Comparison of ENCODE assay signal across 7 cellular contexts in the genomic region with DNA sequence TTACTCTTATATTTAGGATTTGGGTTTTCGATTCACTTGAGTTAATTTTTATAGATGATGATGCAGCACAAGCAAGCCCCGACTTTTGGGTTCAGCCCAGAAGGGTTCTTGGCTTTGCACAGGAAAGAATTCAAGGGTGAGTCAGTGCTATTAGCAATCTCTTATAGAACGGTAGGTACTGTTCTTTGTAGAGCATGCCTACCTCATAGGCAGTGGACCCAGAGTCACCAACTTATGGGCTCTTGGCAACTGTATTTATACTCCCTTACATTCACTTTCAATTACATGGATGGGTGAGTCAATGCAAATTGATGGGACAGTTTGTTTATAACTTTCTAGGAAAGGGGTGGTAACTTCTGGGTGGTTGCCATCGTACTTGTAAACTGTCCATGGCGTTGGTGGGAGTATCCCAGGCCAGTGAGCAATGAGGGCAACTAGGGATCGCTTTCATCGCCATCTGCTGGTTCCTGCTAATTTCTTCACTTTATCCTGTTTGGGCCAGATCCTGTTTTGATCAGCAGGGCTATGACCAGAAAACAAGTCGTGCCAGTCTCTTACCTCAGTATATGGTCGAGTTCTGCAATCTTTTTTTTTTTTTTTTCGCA.
DNase-seq lines count a peak whose midpoint lies in the region; TF ChIP-seq lines count a peak whose summit lies in the region.

No MANE protein-coding gene starts in this region.

- H3K9ac ChIP-seq in KMS-11, result no peak overlapping the region

- TF ChIP-seq CTCF in GM13977 (IDR thresholded peaks at IDR 0.05; ENCODE audit: extremely low read depth, insufficient read depth, missing control alignments) (peak; percentile 38), KMS-11 (conservative IDR thresholded peaks at IDR 0.05; ENCODE audit: low read depth, low read length) (peak; percentile 33; the same call in 1 of the 2 replicates), GM20000 (IDR thresholded peaks at IDR 0.05; ENCODE audit: extremely low read depth, missing control alignments) (no peak)

- H3K4me2 ChIP-seq in KMS-11, result no peak overlapping the region

- H3K4me1 Mint-ChIP-seq in activated CD4-positive, alpha-beta memory T cell treated with anti-CD3 and anti-CD28 coated beads, Interleukin-2, amount 10 ng/mL, durations not matched to agents 7 days and 5 days, result no peaks in the 10 kb centered on the region

- H3K27me3 Mint-ChIP-seq in activated CD4-positive, alpha-beta memory T cell treated with anti-CD3 and anti-CD28 coated beads, Interleukin-2, amount 10 ng/mL, durations not matched to agents 7 days and 5 days, result no peaks in the 10 kb centered on the region

- DNase-seq in GM13977 (ENCODE audit: low spot score) (no peak), astrocyte of the hippocampus (ENCODE audit: low read depth, low spot score) (peak; percentile 43), myocyte (ENCODE audit: low read depth) (peak; percentile 4), GM20000 (ENCODE audit: low spot score) (no peak), retina (no peak)
- no peak for DNase-seq in activated CD4-positive, alpha-beta memory T cell treated with anti-CD3 and anti-CD28 coated beads, Interleukin-2, amount 10 ng/mL, durations not matched to agents 7 days and 5 days

- H2AFZ ChIP-seq in KMS-11 (ENCODE audit: low read depth), result no peak overlapping the region

- H4K20me1 ChIP-seq in KMS-11 (ENCODE audit: insufficient read depth), result no peaks in the 10 kb centered on the region

- in situ Hi-C loops in GM13977 (cut with MboI; ENCODE audit: low pct_unique_long_range_greater_than_20kb, low sequenced_read_pairs, unreplicated experiment), result no loop called here

- no peaks in the 10 kb centered on the region for H3K36me3 ChIP-seq in KMS-11 (ENCODE audit: insufficient read depth)

- H3K27me3 ChIP-seq in KMS-11 (ENCODE audit: insufficient read depth, low read depth), result no peaks in the 10 kb centered on the region

- CTCF ChIA-PET in activated CD4-positive, alpha-beta memory T cell treated with anti-CD3 and anti-CD28 coated beads, Interleukin-2, amount 10 ng/mL, durations not matched to agents 7 days and 5 days (lab: Charles Lee), result no interaction called here

- no peaks in the 10 kb centered on the region for H3K79me2 ChIP-seq in KMS-11 (ENCODE audit: insufficient read depth, low read depth)

- no peaks in the 10 kb centered on the region for H3K4me1 ChIP-seq in KMS-11 (ENCODE audit: low read depth, poor library complexity, severe bottlenecking)

- no peaks in the 10 kb centered on the region for H3K36me3 Mint-ChIP-seq in activated CD4-positive, alpha-beta memory T cell treated with anti-CD3 and anti-CD28 coated beads, Interleukin-2, amount 10 ng/mL, durations not matched to agents 7 days and 5 days (ENCODE audit: low read depth)

- H3K27ac Mint-ChIP-seq in activated CD4-positive, alpha-beta memory T cell treated with anti-CD3 and anti-CD28 coated beads, Interleukin-2, amount 10 ng/mL, durations not matched to agents 7 days and 5 days, result no peak overlapping the region

- POLR2A ChIA-PET in activated CD4-positive, alpha-beta memory T cell treated with anti-CD3 and anti-CD28 coated beads, Interleukin-2, amount 10 ng/mL, durations not matched to agents 7 days and 5 days (lab: Charles Lee), result no interaction called here

- H3K9me3 Mint-ChIP-seq in activated CD4-positive, alpha-beta memory T cell treated with anti-CD3 and anti-CD28 coated beads, Interleukin-2, amount 10 ng/mL, durations not matched to agents 7 days and 5 days, result no peaks in the 10 kb centered on the region

- H3K4me3 Mint-ChIP-seq in activated CD4-positive, alpha-beta memory T cell treated with anti-CD3 and anti-CD28 coated beads, Interleukin-2, amount 10 ng/mL, durations not matched to agents 7 days and 5 days, result no peak overlapping the region

- H3K27ac ChIP-seq in KMS-11, result no peak overlapping the region

- H3K4me3 ChIP-seq in KMS-11 (IDR thresholded peaks at IDR 0.05; ENCODE audit: insufficient read depth, low read depth, low read length), result no peak overlapping the region

Comparison
In these comparisons a context has a peak if more than half of its experiments do, and no peak if none do; other contexts are left out.
1. DNase-seq: peak in astrocyte of the hippocampus (single experiment) and myocyte (single experiment); none in GM13977 (single experiment), activated CD4-positive, alpha-beta memory T cell treated with anti-CD3 and anti-CD28 coated beads, Interleukin-2, amount 10 ng/mL, durations not matched to agents 7 days and 5 days (single experiment), GM20000 (single experiment) and retina (single experiment).